31 cellular contexts compared by ENCODE assay signal in the genomic region with DNA sequence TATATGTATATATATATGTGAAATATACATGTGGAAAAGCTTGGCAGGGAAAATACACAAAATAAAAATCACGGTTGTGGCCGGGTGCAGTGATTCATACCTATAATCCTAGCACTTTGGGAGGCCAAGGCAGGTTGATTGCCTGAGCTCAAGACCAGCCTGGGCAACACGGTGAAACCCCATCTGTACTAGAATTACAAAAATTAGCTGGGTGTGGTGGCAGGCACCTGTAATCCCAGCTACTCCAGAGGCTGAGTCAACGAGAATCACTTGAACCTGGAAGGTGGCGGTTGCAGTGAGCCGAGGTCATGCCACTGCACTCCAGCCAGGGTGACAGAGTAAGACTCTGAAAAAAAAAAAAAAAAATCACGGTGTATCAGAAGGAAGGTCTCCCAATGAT.
"Had no signal": no experiment of that assay in that cellular context is flagged by ENCODE, and none has a peak within 500 bp of the region (broad histone marks: within the 10 kb centered on the region; RNA-seq: fewer than 3 reads in every experiment).

No MANE protein-coding gene starts in this region.

- H3K27me3 Mint-ChIP-seq: activated CD4-positive, alpha-beta T cell treated with anti-CD3 and anti-CD28 coated beads for 36 hours; activated CD4-positive, alpha-beta T cell treated with anti-CD3 and anti-CD28 coated beads, Interleukin-2, amount 10 ng/mL, durations not matched to agents 7 days and 5 days; activated naive CD4-positive, alpha-beta T cell treated with anti-CD3 and anti-CD28 coated beads, Interleukin-2, amount 50 U/mL, for 24 hours; activated naive CD8-positive, alpha-beta T cell treated with anti-CD3 and anti-CD28 coated beads, Interleukin-2, amount 10 ng/mL, durations not matched to agents 7 days and 5 days; activated T-cell treated with anti-CD3 and anti-CD28 coated beads, Interleukin-2, amount 50 U/mL, for 24 hours had no signal

- H3K36me3 Mint-ChIP-seq: WTC11 had no signal

- H3K27ac Mint-ChIP-seq: activated CD4-positive, alpha-beta T cell treated with anti-CD3 and anti-CD28 coated beads for 36 hours; activated CD4-positive, alpha-beta T cell treated with anti-CD3 and anti-CD28 coated beads, Interleukin-2, amount 10 ng/mL, durations not matched to agents 7 days and 5 days; activated naive CD4-positive, alpha-beta T cell treated with anti-CD3 and anti-CD28 coated beads, Interleukin-2, amount 50 U/mL, for 24 hours; activated naive CD8-positive, alpha-beta T cell treated with anti-CD3 and anti-CD28 coated beads, Interleukin-2, amount 10 ng/mL, durations not matched to agents 7 days and 5 days; activated T-cell treated with anti-CD3 and anti-CD28 coated beads, Interleukin-2, amount 50 U/mL, for 24 hours; T-helper 2 cell treated with Interferon-gamma antibody and Interleukin-4, amounts not matched to agents 5 μg/mL and 100 μg/mL, for 36 hours; WTC11 had no signal

- H3K27ac ChIP-seq: ascending aorta, breast epithelium, SJCRH30, SK-N-MC had no signal

- H3K4me3 Mint-ChIP-seq: activated CD4-positive, alpha-beta T cell treated with anti-CD3 and anti-CD28 coated beads for 36 hours; activated CD4-positive, alpha-beta T cell treated with anti-CD3 and anti-CD28 coated beads, Interleukin-2, amount 10 ng/mL, durations not matched to agents 7 days and 5 days; activated CD8-positive, alpha-beta T cell treated with anti-CD3 and anti-CD28 coated beads, Interleukin-2, amount 10 ng/mL, durations not matched to agents 7 days and 5 days; activated naive CD4-positive, alpha-beta T cell treated with anti-CD3 and anti-CD28 coated beads, Interleukin-2, amount 50 U/mL, for 24 hours; activated T-cell treated with anti-CD3 and anti-CD28 coated beads, Interleukin-2, amount 50 U/mL, for 24 hours; T-helper 2 cell treated with Interferon-gamma antibody and Interleukin-4, amounts not matched to agents 5 μg/mL and 100 μg/mL, for 36 hours; WTC11 had no signal

- H3K9me3 ChIP-seq: ascending aorta, breast epithelium, MG63, SJCRH30 had no signal

- H3K4me3 ChIP-seq: ascending aorta, breast epithelium, MG63, SJCRH30, SK-N-MC had no signal

- H3K4me1 ChIP-seq: ascending aorta, breast epithelium, SJCRH30 had no signal

- H3K36me3 ChIP-seq: ascending aorta, breast epithelium, MG63, SJCRH30 had no signal

- DNase-seq: activated CD4-positive, alpha-beta T cell treated with anti-CD3 and anti-CD28 coated beads for 36 hours; activated CD4-positive, alpha-beta T cell treated with anti-CD3 and anti-CD28 coated beads, Interleukin-2, amount 10 ng/mL, durations not matched to agents 7 days and 5 days; activated CD4-positive, alpha-beta T cell treated with anti-CD3 and anti-CD28 coated beads, Interleukin-2, amount 50 U/mL, for 48 hours; activated CD8-positive, alpha-beta T cell treated with anti-CD3 and anti-CD28 coated beads, Interleukin-2, amount 10 ng/mL, durations not matched to agents 7 days and 5 days; activated gamma-delta T cell; activated naive CD4-positive, alpha-beta T cell treated with Interleukin-2 at 50 U/mL for 16 hours; activated naive CD8-positive, alpha-beta T cell treated with anti-CD3 and anti-CD28 coated beads, Interleukin-2, amount 10 ng/mL, durations not matched to agents 7 days and 5 days; activated T-cell treated with anti-CD3 and anti-CD28 coated beads, Interleukin-2, amount 50 U/mL, for 24 hours; amygdala; central memory CD4-positive, alpha-beta T cell; Kasumi-1; MG63; NCI-H1048; NCI-H1105 treated with DMSO at 0.1 percent for 48 hours; NCI-H1436; NCI-H1694; NCI-H1930; NCI-H2081 treated with DMSO at 0.1 percent for 48 hours; NCI-H2171; NCI-H510A; NCI-H526; SHP77; SJCRH30 had no signal

- H3K27me3 ChIP-seq: ascending aorta, breast epithelium, MG63, SJCRH30 had no signal

- ATAC-seq: activated CD4-positive, alpha-beta T cell treated with anti-CD3 and anti-CD28 coated beads for 36 hours; activated CD4-positive, CD25-positive, alpha-beta regulatory T cell treated with anti-CD3 and anti-CD28 coated beads, Interleukin-2, amount 50 U/mL, for 24 hours; activated CD8-positive, alpha-beta T cell treated with anti-CD3 and anti-CD28 coated beads, Interleukin-2, amount 10 ng/mL, durations not matched to agents 7 days and 5 days; Panc1; WTC11 had no signal
